ENCODE assay signal across 15 cellular contexts in the genomic region with DNA sequence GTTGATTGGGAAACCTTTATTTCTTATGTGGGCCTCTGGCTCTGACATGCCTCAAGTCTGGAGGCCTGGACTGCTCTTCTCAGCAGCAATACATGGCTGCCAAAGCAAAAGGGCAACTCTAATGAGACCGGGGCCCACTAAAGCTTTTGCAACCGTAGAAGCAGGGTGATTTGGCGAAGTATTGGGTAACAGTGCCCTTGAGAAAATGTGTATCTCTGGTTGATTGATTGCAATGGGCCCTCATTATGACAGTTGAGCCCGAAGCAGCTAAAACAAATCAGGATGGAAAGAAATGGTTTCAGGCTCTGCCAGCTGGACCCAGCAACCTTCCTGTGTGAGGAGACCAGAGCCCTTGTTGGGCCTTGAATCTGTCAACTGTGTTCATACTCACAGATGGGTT.
DNase-seq lines count a peak whose midpoint lies in the region; ATAC-seq and TF ChIP-seq lines count a peak whose summit lies in the region.
"Had no signal": no experiment of that assay in that cellular context is flagged by ENCODE, and none has a peak within 500 bp of the region (broad histone marks: within the 10 kb centered on the region; RNA-seq: fewer than 3 reads in every experiment).

No MANE protein-coding gene starts in this region.

- H3K9me3 Mint-ChIP-seq in glutamatergic neuron (ENCODE audit: unreplicated experiment), result peaks cover 2% of the 10 kb centered on the region
- no peaks in the 10 kb centered on the region for H3K9me3 Mint-ChIP-seq in activated T-helper 1 cell treated with anti-CD3 and anti-CD28 coated beads, Interleukin-12 subunit alpha, Interleukin-12 subunit beta, Interleukin-2, Interleukin-4 antibody, amounts not matched to agents 30 ng/mL and 10 ng/mL and 1 ng/mL, durations not matched to agents 14 hours and 24 hours and 36 hours
- H3K9me3 Mint-ChIP-seq in natural killer cell treated with Interleukin-12 subunit alpha and Interleukin-12 subunit beta and Interleukin-15 and Interleukin-18, amount 100 ng/mL, for 72 hours, result peaks cover 2% of the 10 kb centered on the region
- H3K9me3 Mint-ChIP-seq: CD8-positive, alpha-beta T cell had no signal

- ATAC-seq in GM21360 (IDR thresholded peaks at IDR 0.05; ENCODE audit: unreplicated experiment), result no peak
- ATAC-seq in natural killer cell treated with Interleukin-12 subunit alpha and Interleukin-12 subunit beta and Interleukin-15 and Interleukin-18, amount 100 ng/mL, for 72 hours, result no peak
- ATAC-seq: CD8-positive, alpha-beta T cell had no signal

- intact Hi-C loops in activated T-helper 1 cell treated with anti-CD3 and anti-CD28 coated beads, Interleukin-12 subunit alpha, Interleukin-12 subunit beta, Interleukin-2, Interleukin-4 antibody, amounts not matched to agents 30 ng/mL and 10 ng/mL and 1 ng/mL, durations not matched to agents 14 hours and 24 hours and 36 hours (cut with micrococcal nuclease), result no loop called here

- TF ChIP-seq CTCF in glutamatergic neuron (IDR thresholded peaks at IDR 0.05; ENCODE audit: partially characterized antibody, unreplicated experiment), result no peak

- H3K4me1 Mint-ChIP-seq in glutamatergic neuron (ENCODE audit: low read depth, unreplicated experiment), result peaks cover 22% of the 10 kb centered on the region
- no peaks in the 10 kb centered on the region for H3K4me1 Mint-ChIP-seq in activated T-helper 1 cell treated with anti-CD3 and anti-CD28 coated beads, Interleukin-12 subunit alpha, Interleukin-12 subunit beta, Interleukin-2, Interleukin-4 antibody, amounts not matched to agents 30 ng/mL and 10 ng/mL and 1 ng/mL, durations not matched to agents 14 hours and 24 hours and 36 hours (ENCODE audit: low read depth)
- peaks cover 0 to 6% of the 10 kb centered on the region in 2 donors for H3K4me1 Mint-ChIP-seq in natural killer cell treated with Interleukin-12 subunit alpha and Interleukin-12 subunit beta and Interleukin-15 and Interleukin-18, amount 100 ng/mL, for 72 hours (ENCODE audit: low read depth in 2 of 2)

- DNase-seq in NOMO-1 (lab: John Stamatoyannopoulos, UW; ENCODE audit: unreplicated experiment in 2 of 2) (peak; percentile 2 to 19), NOMO-1 treated with dmso at 0.1 percent for 144 hours (lab: John Stamatoyannopoulos, UW; ENCODE audit: unreplicated experiment) (no peak), amniotic epithelial cell (ENCODE audit: low read depth) (peak; percentile 67), glutamatergic neuron (no peak)
- DNase-seq in activated T-helper 1 cell treated with anti-CD3 and anti-CD28 coated beads, Interleukin-12 subunit alpha, Interleukin-12 subunit beta, Interleukin-2, Interleukin-4 antibody, amounts not matched to agents 30 ng/mL and 10 ng/mL and 1 ng/mL, durations not matched to agents 14 hours and 24 hours and 36 hours (ENCODE audit: low spot score), result no peak
- no peak for DNase-seq in natural killer cell treated with Interleukin-12 subunit alpha and Interleukin-12 subunit beta and Interleukin-15 and Interleukin-18, amount 100 ng/mL, for 72 hours (ENCODE audit: low spot score)
- DNase-seq: 8988T; BE2C; CD8-positive, alpha-beta T cell; DMS 273 treated with DMSO at 0.1 percent for 48 hours; DMS53; DND-41; EL; GM23248 had no signal

- H3K27ac Mint-ChIP-seq in glutamatergic neuron (ENCODE audit: unreplicated experiment), result peak overlapping the region; percentile 84
- no peak overlapping the region for H3K27ac Mint-ChIP-seq in activated T-helper 1 cell treated with anti-CD3 and anti-CD28 coated beads, Interleukin-12 subunit alpha, Interleukin-12 subunit beta, Interleukin-2, Interleukin-4 antibody, amounts not matched to agents 30 ng/mL and 10 ng/mL and 1 ng/mL, durations not matched to agents 14 hours and 24 hours and 36 hours
- H3K27ac Mint-ChIP-seq in natural killer cell treated with Interleukin-12 subunit alpha and Interleukin-12 subunit beta and Interleukin-15 and Interleukin-18, amount 100 ng/mL, for 72 hours, result no peak overlapping the region
- H3K27ac Mint-ChIP-seq: CD8-positive, alpha-beta T cell had no signal

- no peak overlapping the region for H3K4me3 Mint-ChIP-seq in glutamatergic neuron (ENCODE audit: unreplicated experiment)
- no peak overlapping the region for H3K4me3 Mint-ChIP-seq in activated T-helper 1 cell treated with anti-CD3 and anti-CD28 coated beads, Interleukin-12 subunit alpha, Interleukin-12 subunit beta, Interleukin-2, Interleukin-4 antibody, amounts not matched to agents 30 ng/mL and 10 ng/mL and 1 ng/mL, durations not matched to agents 14 hours and 24 hours and 36 hours
- H3K4me3 Mint-ChIP-seq in natural killer cell treated with Interleukin-12 subunit alpha and Interleukin-12 subunit beta and Interleukin-15 and Interleukin-18, amount 100 ng/mL, for 72 hours, result no peak overlapping the region
- H3K4me3 Mint-ChIP-seq: CD8-positive, alpha-beta T cell had no signal

- H3K36me3 Mint-ChIP-seq in glutamatergic neuron (ENCODE audit: unreplicated experiment), result peaks cover 16% of the 10 kb centered on the region
- no peaks in the 10 kb centered on the region for H3K36me3 Mint-ChIP-seq in activated T-helper 1 cell treated with anti-CD3 and anti-CD28 coated beads, Interleukin-12 subunit alpha, Interleukin-12 subunit beta, Interleukin-2, Interleukin-4 antibody, amounts not matched to agents 30 ng/mL and 10 ng/mL and 1 ng/mL, durations not matched to agents 14 hours and 24 hours and 36 hours (ENCODE audit: low read depth)
- peaks cover 4% of the 10 kb centered on the region for H3K36me3 Mint-ChIP-seq in natural killer cell treated with Interleukin-12 subunit alpha and Interleukin-12 subunit beta and Interleukin-15 and Interleukin-18, amount 100 ng/mL, for 72 hours
- H3K36me3 Mint-ChIP-seq: CD8-positive, alpha-beta T cell had no signal

- H3K27me3 Mint-ChIP-seq in glutamatergic neuron (ENCODE audit: unreplicated experiment), result no peaks in the 10 kb centered on the region
- peaks cover 2% of the 10 kb centered on the region for H3K27me3 Mint-ChIP-seq in activated T-helper 1 cell treated with anti-CD3 and anti-CD28 coated beads, Interleukin-12 subunit alpha, Interleukin-12 subunit beta, Interleukin-2, Interleukin-4 antibody, amounts not matched to agents 30 ng/mL and 10 ng/mL and 1 ng/mL, durations not matched to agents 14 hours and 24 hours and 36 hours (ENCODE audit: insufficient read depth)
- H3K27me3 Mint-ChIP-seq in natural killer cell treated with Interleukin-12 subunit alpha and Interleukin-12 subunit beta and Interleukin-15 and Interleukin-18, amount 100 ng/mL, for 72 hours, result peaks cover 2 to 7% of the 10 kb centered on the region in 2 donors

Comparison
In these comparisons a context has a peak if more than half of its experiments do, and no peak if none do; other contexts are left out.
1. DNase-seq: peak in NOMO-1 (2 of 2) and amniotic epithelial cell (single experiment); none in NOMO-1 treated with dmso at 0.1 percent for 144 hours (single experiment), glutamatergic neuron (single experiment), activated T-helper 1 cell treated with anti-CD3 and anti-CD28 coated beads, Interleukin-12 subunit alpha, Interleukin-12 subunit beta, Interleukin-2, Interleukin-4 antibody, amounts not matched to agents 30 ng/mL and 10 ng/mL and 1 ng/mL, durations not matched to agents 14 hours and 24 hours and 36 hours (single experiment) and natural killer cell treated with Interleukin-12 subunit alpha and Interleukin-12 subunit beta and Interleukin-15 and Interleukin-18, amount 100 ng/mL, for 72 hours (single experiment).